In genomic region chr20:18157102-18157501, GRCh38 we compare ENCODE assay signal across 26 cellular contexts.
"Had no signal": no experiment of that assay in that cellular context is flagged by ENCODE, and none has a peak within 500 bp of the region (broad histone marks: within the 10 kb centered on the region; RNA-seq: fewer than 3 reads in every experiment).

No MANE protein-coding gene starts in this region.

- H3K36me3 ChIP-seq: uterus had no signal

- H3K27ac Mint-ChIP-seq: mesothelial cell of epicardium; natural killer cell; nephron progenitor cell; neural progenitor cell; stimulated activated effector memory CD8-positive, alpha-beta T cell treated with anti-CD3 and anti-CD28 coated beads, Interleukin-12 subunit alpha, Interleukin-12 subunit beta, amount 100 ng/mL, for 72 hours; stimulated activated naive CD8-positive, alpha-beta T cell treated with anti-CD3 and anti-CD28 coated beads, Interleukin-15, Interleukin-2, amounts not matched to agents 100 ng/mL and 50 ng/mL, for 24 hours had no signal

- H3K27ac ChIP-seq: left lung, lower lobe of right lung, neural progenitor cell, neutrophil, parathyroid adenoma, right atrium auricular region, skin epidermis, suprapubic skin, thoracic aorta, tibial artery, uterus had no signal

- ATAC-seq: left cardiac atrium; left lung; lower lobe of right lung; natural killer cell; sciatic nerve; stimulated activated effector memory CD8-positive, alpha-beta T cell treated with anti-CD3 and anti-CD28 coated beads, Interleukin-12 subunit alpha, Interleukin-12 subunit beta, amount 100 ng/mL, for 72 hours had no signal

- H3K27me3 ChIP-seq: left lung, neural progenitor cell, neutrophil, right atrium auricular region, suprapubic skin, tibial artery, uterus had no signal

- H3K4me3 Mint-ChIP-seq: mesothelial cell of epicardium; naive B cell; natural killer cell; nephron progenitor cell; neural progenitor cell; stimulated activated effector memory CD8-positive, alpha-beta T cell treated with anti-CD3 and anti-CD28 coated beads, Interleukin-12 subunit alpha, Interleukin-12 subunit beta, amount 100 ng/mL, for 72 hours; stimulated activated naive CD8-positive, alpha-beta T cell treated with anti-CD3 and anti-CD28 coated beads, Interleukin-15, Interleukin-2, amounts not matched to agents 100 ng/mL and 50 ng/mL, for 24 hours had no signal

- DNase-seq: hippocampal formation; kidney glomerular epithelial cell; left cardiac atrium; left lung; lower lobe of right lung; mesendoderm; naive B cell; natural killer cell; nephron progenitor cell; occipital lobe; stimulated activated CD4-positive, alpha-beta T cell treated with anti-CD3 and anti-CD28 coated beads, Interleukin-4, amount 100 ng/mL, for 24 hours; stimulated activated naive CD4-positive, alpha-beta T cell; tibial artery; trophoblast cell; uterus had no signal

- H3K27me3 Mint-ChIP-seq: naive B cell; stimulated activated naive CD8-positive, alpha-beta T cell treated with anti-CD3 and anti-CD28 coated beads, Interleukin-15, Interleukin-2, amounts not matched to agents 100 ng/mL and 50 ng/mL, for 24 hours had no signal

- H3K4me3 ChIP-seq: left lung, lower lobe of right lung, neural progenitor cell, right atrium auricular region, skin epidermis, suprapubic skin, thoracic aorta, tibial artery, uterus had no signal

- H3K9me3 ChIP-seq: left lung, lower lobe of right lung, neutrophil, right atrium auricular region, suprapubic skin, thoracic aorta, tibial artery, uterus had no signal

- H3K4me1 Mint-ChIP-seq: mesothelial cell of epicardium, neural progenitor cell had no signal

- H3K4me1 ChIP-seq: left lung, lower lobe of right lung, neural progenitor cell, parathyroid adenoma, right atrium auricular region, suprapubic skin, tibial artery, uterus had no signal

- H3K9me3 Mint-ChIP-seq: mesothelial cell of epicardium; naive B cell; natural killer cell; nephron progenitor cell; neural progenitor cell; stimulated activated effector memory CD8-positive, alpha-beta T cell treated with anti-CD3 and anti-CD28 coated beads, Interleukin-12 subunit alpha, Interleukin-12 subunit beta, amount 100 ng/mL, for 72 hours; stimulated activated naive CD8-positive, alpha-beta T cell treated with anti-CD3 and anti-CD28 coated beads, Interleukin-15, Interleukin-2, amounts not matched to agents 100 ng/mL and 50 ng/mL, for 24 hours had no signal
